Comparison of ENCODE assay signal across 2 cellular contexts in genomic region chr2:44886409-44886808, GRCh38.
A peak's percentile ranks its signal among the peaks of the same experiment; 100 is the strongest.
TF ChIP-seq lines count a peak whose summit lies in the region.

No MANE protein-coding gene starts in this region.

TF ChIP-seq in GM23338, 12 proteins besides CTCF, POLR2A, EP300 and RAD21:
- no peak for TF ChIP-seq STAT1 (IDR thresholded peaks at IDR 0.05; ENCODE audit: unreplicated experiment)
- TF ChIP-seq ZNF331 (CRISPR knock-in tag; IDR thresholded peaks at IDR 0.05; ENCODE audit: low read depth) = no peak
- TF ChIP-seq EZH2phosphoT487 (IDR thresholded peaks at IDR 0.05; ENCODE audit: unreplicated experiment) = no peak
TF ChIP-seq in GM23338: peak in this region for 0.

TF ChIP-seq in H1, 55 proteins besides CTCF, POLR2A, EP300 and RAD21:
- TF ChIP-seq ASH2L (IDR thresholded peaks at IDR 0.05; ENCODE audit: low read length) (no peak), KDM1A (IDR thresholded peaks at IDR 0.05; ENCODE audit: borderline replicate concordance, low read length) (no peak), E2F6 (IDR thresholded peaks at IDR 0.05) (peak; percentile 59), SIX5 (IDR thresholded peaks at IDR 0.05; ENCODE audit: low read depth, low read length) (no peak), SIN3A (conservative IDR thresholded peaks at IDR 0.05 in 1 of 2, IDR thresholded peaks at IDR 0.05 in 1 of 2; ENCODE audit: low read depth in 1 of 2, low read length in 2 of 2) (no peak), ZNF274 (IDR thresholded peaks at IDR 0.05; ENCODE audit: borderline replicate concordance, extremely low read depth, low read length) (no peak)
TF ChIP-seq in H1: peak in this region for 1.
